In genomic region chr2:67846341-67847070, GRCh38 we compare ENCODE assay signal across 1 cellular context.
TF ChIP-seq lines count a peak whose summit lies in the region.

No MANE protein-coding gene starts in this region.

TF ChIP-seq in HepG2, 621 proteins besides CTCF, POLR2A, EP300 and RAD21 (continued from another document and continues in another):
- TF ChIP-seq PRDM10 (CRISPR knock-in tag; IDR thresholded peaks at IDR 0.05; ENCODE audit: low read depth) (0 out of 2 replicates have a peak, but pooled peaks have one; percentile 47), LCORL (IDR thresholded peaks at IDR 0.05) (no peak), LCORL (CRISPR knock-in tag; IDR thresholded peaks at IDR 0.05) (peak; percentile 86), ZNF331 (CRISPR knock-in tag; IDR thresholded peaks at IDR 0.05) (peak; percentile 72), ZMYM4 (CRISPR knock-in tag; IDR thresholded peaks at IDR 0.05) (peak; percentile 75), ZNF20 (CRISPR knock-in tag; IDR thresholded peaks at IDR 0.05) (no peak), ZNF124 (CRISPR knock-in tag; IDR thresholded peaks at IDR 0.05) (peak; percentile 74; the same call in 1 of the 2 replicates), ZNF446 (CRISPR knock-in tag; IDR thresholded peaks at IDR 0.05) (no peak), FOSL2 (CRISPR knock-in tag; IDR thresholded peaks at IDR 0.05) (peak; percentile 50; the same call in 1 of the 2 replicates), REST (IDR thresholded peaks at IDR 0.05; ENCODE audit: borderline replicate concordance in 1 of 2, low read depth in 1 of 2, low read length in 2 of 2) (peak in 1 of 2 experiments; percentile 38; a peak in 1 of 4 replicates), TFE3 (CRISPR knock-in tag; IDR thresholded peaks at IDR 0.05) (peak; percentile 83), IKZF5 (CRISPR knock-in tag; IDR thresholded peaks at IDR 0.05) (peak; percentile 62; the same call in 1 of the 2 replicates), RXRA (CRISPR knock-in tag; IDR thresholded peaks at IDR 0.05) (no peak; the same call in 1 of the 2 replicates), HDAC1 (CRISPR knock-in tag; IDR thresholded peaks at IDR 0.05) (peak; percentile 44; the same call in 1 of the 2 replicates), GABPB1 (CRISPR knock-in tag; IDR thresholded peaks at IDR 0.05) (0 out of 2 replicates have a peak, but pooled peaks have one; percentile 18), ZNF770 (CRISPR knock-in tag; IDR thresholded peaks at IDR 0.05) (peak; percentile 44; the same call in 1 of the 2 replicates), ZNF234 (CRISPR knock-in tag; conservative IDR thresholded peaks at IDR 0.05) (no peak), SOX5 (CRISPR knock-in tag; IDR thresholded peaks at IDR 0.05; ENCODE audit: borderline replicate concordance) (peak; percentile 64; the same call in 1 of the 2 replicates), GATAD1 (CRISPR knock-in tag; IDR thresholded peaks at IDR 0.05) (0 out of 2 replicates have a peak, but pooled peaks have one; percentile 14), STAG1 (CRISPR knock-in tag; IDR thresholded peaks at IDR 0.05) (peak; percentile 64), HOXD1 (CRISPR knock-in tag; IDR thresholded peaks at IDR 0.05) (no peak)
- TF ChIP-seq, protein P1, sequence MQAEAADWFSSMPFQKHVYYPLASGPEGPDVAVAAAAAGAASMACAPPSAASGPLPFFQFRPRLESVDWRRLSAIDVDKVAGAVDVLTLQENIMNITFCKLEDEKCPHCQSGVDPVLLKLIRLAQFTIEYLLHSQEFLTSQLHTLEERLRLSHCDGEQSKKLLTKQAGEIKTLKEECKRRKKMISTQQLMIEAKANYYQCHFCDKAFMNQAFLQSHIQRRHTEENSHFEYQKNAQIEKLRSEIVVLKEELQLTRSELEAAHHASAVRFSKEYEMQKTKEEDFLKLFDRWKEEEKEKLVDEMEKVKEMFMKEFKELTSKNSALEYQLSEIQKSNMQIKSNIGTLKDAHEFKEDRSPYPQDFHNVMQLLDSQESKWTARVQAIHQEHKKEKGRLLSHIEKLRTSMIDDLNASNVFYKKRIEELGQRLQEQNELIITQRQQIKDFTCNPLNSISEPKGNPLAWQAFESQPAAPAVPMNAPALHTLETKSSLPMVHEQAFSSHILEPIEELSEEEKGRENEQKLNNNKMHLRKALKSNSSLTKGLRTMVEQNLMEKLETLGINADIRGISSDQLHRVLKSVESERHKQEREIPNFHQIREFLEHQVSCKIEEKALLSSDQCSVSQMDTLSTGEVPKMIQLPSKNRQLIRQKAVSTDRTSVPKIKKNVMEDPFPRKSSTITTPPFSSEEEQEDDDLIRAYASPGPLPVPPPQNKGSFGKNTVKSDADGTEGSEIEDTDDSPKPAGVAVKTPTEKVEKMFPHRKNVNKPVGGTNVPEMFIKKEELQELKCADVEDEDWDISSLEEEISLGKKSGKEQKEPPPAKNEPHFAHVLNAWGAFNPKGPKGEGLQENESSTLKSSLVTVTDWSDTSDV (CRISPR knock-in tag; IDR thresholded peaks at IDR 0.05), result no peak
- TF ChIP-seq, protein P2, sequence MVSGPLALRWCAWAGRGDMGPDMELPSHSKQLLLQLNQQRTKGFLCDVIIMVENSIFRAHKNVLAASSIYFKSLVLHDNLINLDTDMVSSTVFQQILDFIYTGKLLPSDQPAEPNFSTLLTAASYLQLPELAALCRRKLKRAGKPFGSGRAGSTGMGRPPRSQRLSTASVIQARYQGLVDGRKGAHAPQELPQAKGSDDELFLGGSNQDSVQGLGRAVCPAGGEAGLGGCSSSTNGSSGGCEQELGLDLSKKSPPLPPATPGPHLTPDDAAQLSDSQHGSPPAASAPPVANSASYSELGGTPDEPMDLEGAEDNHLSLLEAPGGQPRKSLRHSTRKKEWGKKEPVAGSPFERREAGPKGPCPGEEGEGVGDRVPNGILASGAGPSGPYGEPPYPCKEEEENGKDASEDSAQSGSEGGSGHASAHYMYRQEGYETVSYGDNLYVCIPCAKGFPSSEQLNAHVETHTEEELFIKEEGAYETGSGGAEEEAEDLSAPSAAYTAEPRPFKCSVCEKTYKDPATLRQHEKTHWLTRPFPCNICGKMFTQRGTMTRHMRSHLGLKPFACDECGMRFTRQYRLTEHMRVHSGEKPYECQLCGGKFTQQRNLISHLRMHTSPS (CRISPR knock-in tag; IDR thresholded peaks at IDR 0.05; ENCODE audit: low read depth), result no peak
- TF ChIP-seq, protein P3, sequence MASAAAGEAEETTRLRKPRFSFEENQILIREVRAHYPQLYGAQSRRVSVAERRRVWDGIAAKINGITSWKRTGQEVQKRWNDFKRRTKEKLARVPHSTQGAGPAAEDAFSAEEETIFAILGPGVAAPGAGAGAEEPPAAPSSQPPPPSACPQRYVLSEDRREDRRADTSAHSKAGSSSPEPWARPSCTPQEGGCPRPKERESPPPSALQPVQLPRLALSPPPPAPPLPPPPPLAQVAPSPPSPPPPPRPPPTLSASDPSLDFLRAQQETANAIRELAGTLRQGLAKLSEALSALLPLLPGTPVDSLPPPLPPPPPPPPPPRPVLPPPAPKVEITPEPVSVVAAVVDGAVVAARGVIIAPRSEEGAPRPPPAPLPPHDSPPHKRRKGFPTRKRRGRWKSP (CRISPR knock-in tag; IDR thresholded peaks at IDR 0.05), result peak; percentile 64; the same call in 1 of the 2 replicates
- TF ChIP-seq, protein P4, sequence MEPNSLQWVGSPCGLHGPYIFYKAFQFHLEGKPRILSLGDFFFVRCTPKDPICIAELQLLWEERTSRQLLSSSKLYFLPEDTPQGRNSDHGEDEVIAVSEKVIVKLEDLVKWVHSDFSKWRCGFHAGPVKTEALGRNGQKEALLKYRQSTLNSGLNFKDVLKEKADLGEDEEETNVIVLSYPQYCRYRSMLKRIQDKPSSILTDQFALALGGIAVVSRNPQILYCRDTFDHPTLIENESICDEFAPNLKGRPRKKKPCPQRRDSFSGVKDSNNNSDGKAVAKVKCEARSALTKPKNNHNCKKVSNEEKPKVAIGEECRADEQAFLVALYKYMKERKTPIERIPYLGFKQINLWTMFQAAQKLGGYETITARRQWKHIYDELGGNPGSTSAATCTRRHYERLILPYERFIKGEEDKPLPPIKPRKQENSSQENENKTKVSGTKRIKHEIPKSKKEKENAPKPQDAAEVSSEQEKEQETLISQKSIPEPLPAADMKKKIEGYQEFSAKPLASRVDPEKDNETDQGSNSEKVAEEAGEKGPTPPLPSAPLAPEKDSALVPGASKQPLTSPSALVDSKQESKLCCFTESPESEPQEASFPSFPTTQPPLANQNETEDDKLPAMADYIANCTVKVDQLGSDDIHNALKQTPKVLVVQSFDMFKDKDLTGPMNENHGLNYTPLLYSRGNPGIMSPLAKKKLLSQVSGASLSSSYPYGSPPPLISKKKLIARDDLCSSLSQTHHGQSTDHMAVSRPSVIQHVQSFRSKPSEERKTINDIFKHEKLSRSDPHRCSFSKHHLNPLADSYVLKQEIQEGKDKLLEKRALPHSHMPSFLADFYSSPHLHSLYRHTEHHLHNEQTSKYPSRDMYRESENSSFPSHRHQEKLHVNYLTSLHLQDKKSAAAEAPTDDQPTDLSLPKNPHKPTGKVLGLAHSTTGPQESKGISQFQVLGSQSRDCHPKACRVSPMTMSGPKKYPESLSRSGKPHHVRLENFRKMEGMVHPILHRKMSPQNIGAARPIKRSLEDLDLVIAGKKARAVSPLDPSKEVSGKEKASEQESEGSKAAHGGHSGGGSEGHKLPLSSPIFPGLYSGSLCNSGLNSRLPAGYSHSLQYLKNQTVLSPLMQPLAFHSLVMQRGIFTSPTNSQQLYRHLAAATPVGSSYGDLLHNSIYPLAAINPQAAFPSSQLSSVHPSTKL (CRISPR knock-in tag; IDR thresholded peaks at IDR 0.05), result peak; percentile 89
